In genomic region chr10:96442017-96442643, GRCh38 we compare ENCODE assay signal across 15 cellular contexts.
A peak's percentile ranks its signal among the peaks of the same experiment; 100 is the strongest.
DNase-seq lines count a peak whose midpoint lies in the region; ATAC-seq and TF ChIP-seq lines count a peak whose summit lies in the region.
"Had no signal": no experiment of that assay in that cellular context is flagged by ENCODE, and none has a peak within 500 bp of the region (broad histone marks: within the 10 kb centered on the region; RNA-seq: fewer than 3 reads in every experiment).

No MANE protein-coding gene starts in this region.

- H3K9me3 Mint-ChIP-seq in WTC11 (peaks cover 10% of the 10 kb centered on the region), osteocyte (ENCODE audit: unreplicated experiment) (no peaks in the 10 kb centered on the region)
- H3K9me3 Mint-ChIP-seq: CD8-positive, alpha-beta memory T cell had no signal

- 67% methylated on average over 13 of the region's 13 CpGs for WGBS in esophagus muscularis mucosa
- 86 to 87% methylated on average over 4 to 13 of the region's 13 CpGs for WGBS in transverse colon (ENCODE audit: low coverage in 1 of 2), 2 donors

- H3K27me3 Mint-ChIP-seq in WTC11 (ENCODE audit: low read depth) = no peaks in the 10 kb centered on the region; the same call in 1 of the 2 replicates
- H3K27me3 Mint-ChIP-seq in osteocyte (ENCODE audit: unreplicated experiment) = peaks cover 6% of the 10 kb centered on the region

- H3K4me3 ChIP-seq in left ventricle myocardium inferior = no peak overlapping the region
- no peak overlapping the region for H3K4me3 ChIP-seq in esophagus muscularis mucosa
- no peak overlapping the region for H3K4me3 ChIP-seq in transverse colon
- H3K4me3 ChIP-seq: BLaER1 had no signal

- H3K9me3 ChIP-seq in left ventricle myocardium inferior (replicated peaks) (no peaks in the 10 kb centered on the region), esophagus muscularis mucosa (peaks cover 0 to 4% (median 0%) of the 10 kb centered on the region in 4 donors), transverse colon (no peaks in the 10 kb centered on the region)

- DNase-seq in left ventricle myocardium inferior = no peak
- no peak for DNase-seq in Right ventricle myocardium superior
- DNase-seq in WTC11 (ENCODE audit: low spot score) = no peak
- peak; percentile 70 for DNase-seq in esophagus muscularis mucosa (ENCODE audit: extremely low spot score)
- DNase-seq in osteocyte (ENCODE audit: extremely low spot score, unreplicated experiment) = peak; percentile 73
- no peak for DNase-seq in NCI-H1105 treated with DMSO at 0.1 percent for 48 hours (lab: John Stamatoyannopoulos, UW)
- DNase-seq in NCI-H1436 (lab: John Stamatoyannopoulos, UW) = no peak
- no peak for DNase-seq in transverse colon
- DNase-seq: 8988T; AML-193; Caco-2; CD8-positive, alpha-beta memory T cell; GF-D8; H7 had no signal

- H3K36me3 ChIP-seq in left ventricle myocardium inferior = no peaks in the 10 kb centered on the region
- no peaks in the 10 kb centered on the region for H3K36me3 ChIP-seq in esophagus muscularis mucosa
- no peaks in the 10 kb centered on the region for H3K36me3 ChIP-seq in transverse colon
- H3K36me3 ChIP-seq: BLaER1 had no signal

- peaks cover 43% of the 10 kb centered on the region for H3K4me1 Mint-ChIP-seq in WTC11
- H3K4me1 Mint-ChIP-seq in osteocyte (ENCODE audit: unreplicated experiment) = no peaks in the 10 kb centered on the region
- H3K4me1 Mint-ChIP-seq: CD8-positive, alpha-beta memory T cell had no signal

- POLR2A ChIA-PET in WTC11 (lab: Charles Lee) = interaction anchor here (0.9 kb wide), 1 partner anchor 8 kb away, joined by 3 read pairs; no protein-coding TSS in a partner anchor

- peaks cover 32% of the 10 kb centered on the region for H3K4me1 ChIP-seq in left ventricle myocardium inferior
- peaks cover 0 to 18% (median 8%) of the 10 kb centered on the region in 4 donors for H3K4me1 ChIP-seq in esophagus muscularis mucosa
- peaks cover 0 to 7% (median 0%) of the 10 kb centered on the region in 4 donors for H3K4me1 ChIP-seq in transverse colon
- H3K4me1 ChIP-seq: BLaER1 had no signal

- ATAC-seq in Right ventricle myocardium superior (ENCODE audit: poor library complexity) (no peak), WTC11 (peak; percentile 62)

- no peak for TF ChIP-seq POLR2A in esophagus muscularis mucosa (IDR thresholded peaks at IDR 0.05; ENCODE audit: low read depth)
- no peak for TF ChIP-seq POLR2A in transverse colon (IDR thresholded peaks at IDR 0.05)

- CTCF ChIA-PET in WTC11 (lab: Charles Lee) = interaction anchor here (0.6 to 3.7 kb wide), 10 partner anchors 10 to 595 kb away, joined by 3 to 25 read pairs (median 4); partner anchors contain the start of gene TLL2

- TF ChIP-seq EP300 in esophagus muscularis mucosa (IDR thresholded peaks at IDR 0.05) (no peak), transverse colon (IDR thresholded peaks at IDR 0.05; ENCODE audit: low read depth) (no peak)

- no peaks in the 10 kb centered on the region for H3K27me3 ChIP-seq in left ventricle myocardium inferior (ENCODE audit: low read depth)
- H3K27me3 ChIP-seq in esophagus muscularis mucosa = no peaks in the 10 kb centered on the region
- H3K27me3 ChIP-seq in transverse colon = no peaks in the 10 kb centered on the region
- H3K27me3 ChIP-seq: BLaER1 had no signal

- peak overlapping the region; percentile 62 for H3K27ac ChIP-seq in left ventricle myocardium inferior (replicated peaks)
- no peak overlapping the region for H3K27ac ChIP-seq in esophagus muscularis mucosa (replicated peaks in 1 of 4)
- H3K27ac ChIP-seq in transverse colon = no peak overlapping the region
- H3K27ac ChIP-seq: BLaER1 had no signal

- in situ Hi-C loops in transverse colon (cut with MboI; ENCODE audit: low pct_ligation_motif_present in 1 of 4, low pct_unique_long_range_greater_than_20kb in 1 of 4, low sequenced_read_pairs in 3 of 4) = no loop called here

- TF ChIP-seq CTCF in left ventricle myocardium inferior (IDR thresholded peaks at IDR 0.05; ENCODE audit: borderline replicate concordance) = no peak
- no peak for TF ChIP-seq CTCF in WTC11 (IDR thresholded peaks at IDR 0.05)
- no peak for TF ChIP-seq CTCF in esophagus muscularis mucosa (IDR thresholded peaks at IDR 0.05)
- no peak for TF ChIP-seq CTCF in osteocyte (IDR thresholded peaks at IDR 0.05)
- TF ChIP-seq CTCF in transverse colon (IDR thresholded peaks at IDR 0.05) = no peak

- H3K36me3 Mint-ChIP-seq in WTC11 (peaks cover 29% of the 10 kb centered on the region), osteocyte (ENCODE audit: unreplicated experiment) (no peaks in the 10 kb centered on the region)
- H3K36me3 Mint-ChIP-seq: CD8-positive, alpha-beta memory T cell had no signal

- H3K4me3 Mint-ChIP-seq in WTC11 = no peak overlapping the region
- H3K4me3 Mint-ChIP-seq in osteocyte (ENCODE audit: unreplicated experiment) = no peak overlapping the region

- H3K27ac Mint-ChIP-seq in WTC11 (peak overlapping the region; percentile 69), osteocyte (ENCODE audit: unreplicated experiment) (no peak overlapping the region)

- intact Hi-C loops in left ventricle myocardium inferior (cut with micrococcal nuclease) (no loop called here), Right ventricle myocardium superior (cut with DNase I) (no loop called here), esophagus muscularis mucosa (cut with DNase I) (no loop called here), transverse colon (cut with DNase I; ENCODE audit: low total_unique reads) (no loop called here)

TF ChIP-seq in WTC11, 78 proteins besides CTCF, POLR2A, EP300 and RAD21:
- no peak for TF ChIP-seq TEAD4 (CRISPR knock-in tag; IDR thresholded peaks at IDR 0.05)
- TF ChIP-seq FOXP1 (CRISPR knock-in tag; IDR thresholded peaks at IDR 0.05; ENCODE audit: borderline replicate concordance) = no peak
- TF ChIP-seq, protein P1, sequence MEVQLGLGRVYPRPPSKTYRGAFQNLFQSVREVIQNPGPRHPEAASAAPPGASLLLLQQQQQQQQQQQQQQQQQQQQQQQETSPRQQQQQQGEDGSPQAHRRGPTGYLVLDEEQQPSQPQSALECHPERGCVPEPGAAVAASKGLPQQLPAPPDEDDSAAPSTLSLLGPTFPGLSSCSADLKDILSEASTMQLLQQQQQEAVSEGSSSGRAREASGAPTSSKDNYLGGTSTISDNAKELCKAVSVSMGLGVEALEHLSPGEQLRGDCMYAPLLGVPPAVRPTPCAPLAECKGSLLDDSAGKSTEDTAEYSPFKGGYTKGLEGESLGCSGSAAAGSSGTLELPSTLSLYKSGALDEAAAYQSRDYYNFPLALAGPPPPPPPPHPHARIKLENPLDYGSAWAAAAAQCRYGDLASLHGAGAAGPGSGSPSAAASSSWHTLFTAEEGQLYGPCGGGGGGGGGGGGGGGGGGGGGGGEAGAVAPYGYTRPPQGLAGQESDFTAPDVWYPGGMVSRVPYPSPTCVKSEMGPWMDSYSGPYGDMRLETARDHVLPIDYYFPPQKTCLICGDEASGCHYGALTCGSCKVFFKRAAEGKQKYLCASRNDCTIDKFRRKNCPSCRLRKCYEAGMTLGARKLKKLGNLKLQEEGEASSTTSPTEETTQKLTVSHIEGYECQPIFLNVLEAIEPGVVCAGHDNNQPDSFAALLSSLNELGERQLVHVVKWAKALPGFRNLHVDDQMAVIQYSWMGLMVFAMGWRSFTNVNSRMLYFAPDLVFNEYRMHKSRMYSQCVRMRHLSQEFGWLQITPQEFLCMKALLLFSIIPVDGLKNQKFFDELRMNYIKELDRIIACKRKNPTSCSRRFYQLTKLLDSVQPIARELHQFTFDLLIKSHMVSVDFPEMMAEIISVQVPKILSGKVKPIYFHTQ (CRISPR knock-in tag; IDR thresholded peaks at IDR 0.05) = no peak
- TF ChIP-seq GABPB1 (CRISPR knock-in tag; IDR thresholded peaks at IDR 0.05) = no peak
- no peak for TF ChIP-seq NR2C2 (CRISPR knock-in tag; IDR thresholded peaks at IDR 0.05)
- TF ChIP-seq ZBTB21 (CRISPR knock-in tag; IDR thresholded peaks at IDR 0.05; ENCODE audit: borderline replicate concordance) = no peak
- TF ChIP-seq, protein P2, sequence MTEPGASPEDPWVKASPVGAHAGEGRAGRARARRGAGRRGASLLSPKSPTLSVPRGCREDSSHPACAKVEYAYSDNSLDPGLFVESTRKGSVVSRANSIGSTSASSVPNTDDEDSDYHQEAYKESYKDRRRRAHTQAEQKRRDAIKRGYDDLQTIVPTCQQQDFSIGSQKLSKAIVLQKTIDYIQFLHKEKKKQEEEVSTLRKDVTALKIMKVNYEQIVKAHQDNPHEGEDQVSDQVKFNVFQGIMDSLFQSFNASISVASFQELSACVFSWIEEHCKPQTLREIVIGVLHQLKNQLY (CRISPR knock-in tag; IDR thresholded peaks at IDR 0.05) = no peak
- TF ChIP-seq ATF1 (CRISPR knock-in tag; IDR thresholded peaks at IDR 0.05) = no peak
- TF ChIP-seq CREM (CRISPR knock-in tag; IDR thresholded peaks at IDR 0.05) = no peak
- TF ChIP-seq, protein P3, sequence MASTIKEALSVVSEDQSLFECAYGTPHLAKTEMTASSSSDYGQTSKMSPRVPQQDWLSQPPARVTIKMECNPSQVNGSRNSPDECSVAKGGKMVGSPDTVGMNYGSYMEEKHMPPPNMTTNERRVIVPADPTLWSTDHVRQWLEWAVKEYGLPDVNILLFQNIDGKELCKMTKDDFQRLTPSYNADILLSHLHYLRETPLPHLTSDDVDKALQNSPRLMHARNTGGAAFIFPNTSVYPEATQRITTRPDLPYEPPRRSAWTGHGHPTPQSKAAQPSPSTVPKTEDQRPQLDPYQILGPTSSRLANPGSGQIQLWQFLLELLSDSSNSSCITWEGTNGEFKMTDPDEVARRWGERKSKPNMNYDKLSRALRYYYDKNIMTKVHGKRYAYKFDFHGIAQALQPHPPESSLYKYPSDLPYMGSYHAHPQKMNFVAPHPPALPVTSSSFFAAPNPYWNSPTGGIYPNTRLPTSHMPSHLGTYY (CRISPR knock-in tag; IDR thresholded peaks at IDR 0.05) = no peak
TF ChIP-seq in WTC11: peak in this region for 0.

Comparison
In these comparisons a context has a peak if more than half of its experiments do, and no peak if none do; other contexts are left out.
1. DNase-seq: peak in esophagus muscularis mucosa (single experiment) and osteocyte (single experiment); none in left ventricle myocardium inferior (single experiment), Right ventricle myocardium superior (single experiment), WTC11 (single experiment), NCI-H1105 treated with DMSO at 0.1 percent for 48 hours (single experiment), NCI-H1436 (single experiment) and transverse colon (single experiment).